Comparison of ENCODE assay signal across 8 cellular contexts in the genomic region with DNA sequence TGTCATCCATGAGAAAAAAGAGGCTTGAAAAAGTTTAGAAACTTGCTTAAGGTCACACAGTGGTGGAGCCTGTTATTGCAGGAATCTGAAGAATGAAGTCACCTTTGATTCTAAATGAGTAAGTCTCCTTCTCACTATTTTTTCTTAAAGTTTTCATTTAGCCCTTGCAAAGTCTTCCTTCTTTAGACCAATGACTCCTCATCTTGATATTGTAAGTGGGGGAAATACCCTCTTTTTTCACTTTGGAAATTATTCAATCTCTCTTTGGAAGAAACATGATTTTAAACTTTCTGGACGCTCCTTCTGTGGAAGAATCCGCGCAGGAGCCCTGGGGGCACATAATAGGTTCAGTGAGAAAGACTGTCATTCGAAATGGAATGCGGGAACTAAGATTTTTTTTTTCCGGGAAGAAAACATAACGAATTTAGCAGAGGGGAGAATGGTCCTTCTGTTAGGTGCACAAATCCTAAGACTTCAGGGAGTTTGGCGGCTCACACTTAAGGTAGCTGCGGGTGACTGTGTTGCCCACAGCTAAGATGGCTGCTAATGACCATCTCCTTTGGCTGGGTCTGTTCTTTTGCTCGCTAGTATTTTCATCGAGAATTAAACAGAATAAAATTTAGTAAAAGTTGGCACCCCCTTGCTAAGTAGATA. TPM values are rescaled to one million over a fixed set of nuclear protein-coding genes. Genes with fewer than 3 reads are reported as not detected.
DNase-seq lines count a peak whose midpoint lies in the region; ATAC-seq and TF ChIP-seq lines count a peak whose summit lies in the region.

No MANE protein-coding gene starts in this region.

- peak overlapping the region; percentile 80 for H3K4me2 ChIP-seq in Karpas-422 (ENCODE audit: low read depth, low read length, poor library complexity, severe bottlenecking)

- peak overlapping the region; percentile 97 for H3K27ac Mint-ChIP-seq in activated CD4-positive, alpha-beta T cell treated with anti-CD3 and anti-CD28 coated beads for 36 hours
- peak overlapping the region; percentile 93 to 95 for H3K27ac Mint-ChIP-seq in effector memory CD8-positive, alpha-beta T cell

- H3K4me3 ChIP-seq in Karpas-422 (ENCODE audit: low read length) (peak overlapping the region; percentile 79), mucosa of descending colon (peak overlapping the region; percentile 99), suprapubic skin (peak overlapping the region; percentile 68)

- TF ChIP-seq CTCF in mucosa of descending colon (IDR thresholded peaks at IDR 0.05) (peak; percentile 10), suprapubic skin (IDR thresholded peaks at IDR 0.05) (no peak)

- peaks cover 40% of the 10 kb centered on the region for H3K4me1 Mint-ChIP-seq in activated CD4-positive, alpha-beta T cell treated with anti-CD3 and anti-CD28 coated beads for 36 hours
- peaks cover 22 to 33% of the 10 kb centered on the region in 2 donors for H3K4me1 Mint-ChIP-seq in effector memory CD8-positive, alpha-beta T cell (ENCODE audit: low read depth in 2 of 2)

- CTCF ChIA-PET in activated CD4-positive, alpha-beta T cell treated with anti-CD3 and anti-CD28 coated beads for 36 hours (lab: Charles Lee) = interaction anchor here (0.6 to 1.2 kb wide), 7 partner anchors 38 to 358 kb away, joined by 3 to 4 read pairs (median 3); no protein-coding TSS in a partner anchor

- peak; percentile 72 for ATAC-seq in activated CD4-positive, alpha-beta T cell treated with anti-CD3 and anti-CD28 coated beads for 36 hours
- ATAC-seq in effector memory CD8-positive, alpha-beta T cell (replicated peaks) = peak; percentile 61
- peak; percentile 69 for ATAC-seq in mucosa of descending colon

- H3K4me1 ChIP-seq in Karpas-422 (ENCODE audit: low read length) (peaks cover 33% of the 10 kb centered on the region), mucosa of descending colon (ENCODE audit: low read depth) (peaks cover 23% of the 10 kb centered on the region), suprapubic skin (peaks cover 57% of the 10 kb centered on the region)

- intact Hi-C loops in activated CD4-positive, alpha-beta T cell treated with anti-CD3 and anti-CD28 coated beads for 36 hours (cut with DNase I, micrococcal nuclease) = loop anchor here (1.0 to 10.0 kb wide), 9 partner anchors 33 to 1201 kb away; partner anchors contain the start of genes ARF4 (in 2 of the 2), DENND6A (in 2 of the 2), APPL1 (in 1 of the 2) and CCDC66 (in 1 of the 2)
- intact Hi-C loops in mucosa of descending colon (cut with DNase I, micrococcal nuclease) = no loop called here

- H3K9me3 ChIP-seq in Karpas-422 (ENCODE audit: low read length) = no peaks in the 10 kb centered on the region
- no peaks in the 10 kb centered on the region for H3K9me3 ChIP-seq in mucosa of descending colon
- H3K9me3 ChIP-seq in suprapubic skin = no peaks in the 10 kb centered on the region

- H3K79me2 ChIP-seq in Karpas-422 (ENCODE audit: low read length) = peaks cover 44% of the 10 kb centered on the region

- peak overlapping the region; percentile 99 for H2AFZ ChIP-seq in Karpas-422 (ENCODE audit: low read length)

- POLR2A ChIA-PET in activated CD4-positive, alpha-beta T cell treated with anti-CD3 and anti-CD28 coated beads for 36 hours (lab: Charles Lee) = interaction anchor here (0.6 to 1.4 kb wide), 8 partner anchors 15 to 162 kb away, joined by 3 to 16 read pairs (median 4); partner anchors contain the start of genes ARF4 and DENND6A

- H3K36me3 Mint-ChIP-seq in activated CD4-positive, alpha-beta T cell treated with anti-CD3 and anti-CD28 coated beads for 36 hours (ENCODE audit: low read depth) = peaks cover 21% of the 10 kb centered on the region
- H3K36me3 Mint-ChIP-seq in effector memory CD8-positive, alpha-beta T cell (ENCODE audit: insufficient read depth) = peaks cover 21% of the 10 kb centered on the region

- H3K27ac ChIP-seq in Karpas-422 (ENCODE audit: low read length) (peak overlapping the region; percentile 48; the same call in 1 of the 2 replicates), suprapubic skin (peak overlapping the region; percentile 88)

- H3K27me3 ChIP-seq in Karpas-422 (ENCODE audit: low read length) (no peaks in the 10 kb centered on the region), suprapubic skin (no peaks in the 10 kb centered on the region)

- peak; percentile 69 for DNase-seq in activated CD4-positive, alpha-beta T cell treated with anti-CD3 and anti-CD28 coated beads for 36 hours
- DNase-seq in activated CD4-positive, alpha-beta T cell treated with anti-CD3 and anti-CD28 coated beads for 1 hour = no peak
- peak; percentile 48 for DNase-seq in H4 (ENCODE audit: low spot score)
- peak; percentile 61 for DNase-seq in Karpas-422
- peak; percentile 54 for DNase-seq in UCSD-AML1 (lab: John Stamatoyannopoulos, UW; ENCODE audit: unreplicated experiment)
- DNase-seq in effector memory CD8-positive, alpha-beta T cell = peak in 1 of 3 experiments; percentile 7
- peak in 2 of 3 donors; percentile 44 to 71 for DNase-seq in mucosa of descending colon
- no peak for DNase-seq in suprapubic skin (ENCODE audit: low spot score in 2 of 2)

- H3K36me3 ChIP-seq in Karpas-422 (ENCODE audit: insufficient read depth, low read length) (peaks cover 11% of the 10 kb centered on the region; the same call in 1 of the 2 replicates), mucosa of descending colon (ENCODE audit: low read depth) (peaks cover 3% of the 10 kb centered on the region), suprapubic skin (peaks cover 4% of the 10 kb centered on the region)

- peaks cover 7% of the 10 kb centered on the region; the same call in 1 of the 2 replicates for H4K20me1 ChIP-seq in Karpas-422 (ENCODE audit: insufficient read depth, low read depth, low read length)

- no peaks in the 10 kb centered on the region for H3K9me3 Mint-ChIP-seq in activated CD4-positive, alpha-beta T cell treated with anti-CD3 and anti-CD28 coated beads for 36 hours (ENCODE audit: low read depth)
- H3K9me3 Mint-ChIP-seq in effector memory CD8-positive, alpha-beta T cell = no peaks in the 10 kb centered on the region

- no peak for TF ChIP-seq POLR2A in suprapubic skin (IDR thresholded peaks at IDR 0.05)

- WGBS in suprapubic skin = under 1% methylated on average over 11 of the region's 11 CpGs

- no peak for TF ChIP-seq EP300 in suprapubic skin (IDR thresholded peaks at IDR 0.05)

- H3K9me2 ChIP-seq in Karpas-422 (replicated peaks; ENCODE audit: insufficient read depth, low read length) = no peaks in the 10 kb centered on the region

- peak overlapping the region; percentile 93 for H3K9ac ChIP-seq in Karpas-422 (ENCODE audit: low read length)

- H3K4me3 Mint-ChIP-seq in activated CD4-positive, alpha-beta T cell treated with anti-CD3 and anti-CD28 coated beads for 36 hours = peak overlapping the region; percentile 97
- peak overlapping the region; percentile 94 to 96 for H3K4me3 Mint-ChIP-seq in effector memory CD8-positive, alpha-beta T cell

- H3K27me3 Mint-ChIP-seq in activated CD4-positive, alpha-beta T cell treated with anti-CD3 and anti-CD28 coated beads for 36 hours = no peaks in the 10 kb centered on the region
- H3K27me3 Mint-ChIP-seq in effector memory CD8-positive, alpha-beta T cell = no peaks in the 10 kb centered on the region

RNA-seq across cellular contexts. Expression of gene SLMAP, which starts 0.6 kb away (rescaled TPM):
- 10 to 100 TPM; 43.1 to 55.3 TPM for total RNA-seq in activated CD4-positive, alpha-beta T cell treated with anti-CD3 and anti-CD28 coated beads for 36 hours
- total RNA-seq in H4 (2014; rRNA removed; shearing (Covaris generic)) = 9.4 and 17.0 TPM in 2 replicates
- 44.8 and 63.6 TPM in 2 replicates for total RNA-seq in Karpas-422 (2014; rRNA removed; shearing (Covaris generic); ENCODE audit: low replicate concordance)
- total RNA-seq in mucosa of descending colon = 100 to 1,000 TPM in 1 of 3 donors, 10 to 100 TPM in 2; 73.8 to 298 (median 83.8) TPM
- total RNA-seq in suprapubic skin = 10 to 100 TPM; 49.4 to 89.1 (median 61.3) TPM

Comparison
In these comparisons a context has a peak if more than half of its experiments do, and no peak if none do; other contexts are left out.
1. DNase-seq: peak in activated CD4-positive, alpha-beta T cell treated with anti-CD3 and anti-CD28 coated beads for 36 hours (single experiment), H4 (single experiment), Karpas-422 (single experiment), UCSD-AML1 (single experiment) and mucosa of descending colon (2 of 3); none in activated CD4-positive, alpha-beta T cell treated with anti-CD3 and anti-CD28 coated beads for 1 hour (single experiment) and suprapubic skin (0 of 2).
2. intact Hi-C loops: an anchor here in activated CD4-positive, alpha-beta T cell treated with anti-CD3 and anti-CD28 coated beads for 36 hours (1.0 to 10.0 kb wide); none called in mucosa of descending colon.
3. Peak in every context shown above with its lines, with median percentiles within 50 percentile points of each other: ATAC-seq and H3K4me3 ChIP-seq.